9 cellular contexts compared by ENCODE assay signal in genomic region chr10:79112898-79113431, GRCh38. TPM values are rescaled to one million over a fixed set of nuclear protein-coding genes. Genes with fewer than 3 reads are reported as not detected.
DNase-seq lines count a peak whose midpoint lies in the region; ATAC-seq and TF ChIP-seq lines count a peak whose summit lies in the region.
"Had no signal": no experiment of that assay in that cellular context is flagged by ENCODE, and none has a peak within 500 bp of the region (broad histone marks: within the 10 kb centered on the region; RNA-seq: fewer than 3 reads in every experiment).

No MANE protein-coding gene starts in this region.

- intact Hi-C loops in heart left ventricle (cut with DNase I): loop anchor here in 3 of 10 donors (2.0 to 5.0 kb wide), 2 partner anchors 34 to 41 kb away; no protein-coding TSS in a partner anchor
- intact Hi-C loops in psoas muscle (cut with DNase I): no loop called here

- no peaks in the 10 kb centered on the region for H3K9me3 ChIP-seq in heart left ventricle
- no peaks in the 10 kb centered on the region for H3K9me3 ChIP-seq in psoas muscle
- H3K9me3 ChIP-seq: neutrophil had no signal

- 30 to 38% (median 34%) methylated on average over 10 to 11 of the region's 11 CpGs for WGBS in heart left ventricle, 4 donors
- WGBS in psoas muscle, 3 donors: 11 to 21% (median 12%) methylated on average over 11 of the region's 11 CpGs

- DNase-seq in EH (ENCODE audit: low read depth) (peak; percentile 88), T1000 (lab: John Stamatoyannopoulos, UW) (peak; percentile 38), heart left ventricle (peak in 3 of 5 donors; percentile 56 to 89 (median 71)), psoas muscle (peak; percentile 86 to 94), activated T-cell treated with anti-CD3 and anti-CD28 coated beads for 4 hours (no peak)
- DNase-seq in activated naive CD4-positive, alpha-beta T cell (lab: John Stamatoyannopoulos, UW): no peak

- TF ChIP-seq CTCF in heart left ventricle (IDR thresholded peaks at IDR 0.05) (no peak), psoas muscle (IDR thresholded peaks at IDR 0.05) (no peak)

- H3K36me3 ChIP-seq in heart left ventricle: peaks cover 0 to 20% (median 12%) of the 10 kb centered on the region in 9 donors
- peaks cover 0 to 10% of the 10 kb centered on the region in 2 donors for H3K36me3 ChIP-seq in psoas muscle (ENCODE audit: insufficient read depth in 1 of 2, low read depth in 1 of 2)

- no peak for TF ChIP-seq POLR2A in heart left ventricle (IDR thresholded peaks at IDR 0.05)

- ATAC-seq in heart left ventricle: peak; percentile 39 to 81 (median 68)
- ATAC-seq in psoas muscle: peak; percentile 92 to 95 (median 94)
- no peak for ATAC-seq in HG02610 (IDR thresholded peaks at IDR 0.05; ENCODE audit: unreplicated experiment)
- no peak for ATAC-seq in HG03108 (IDR thresholded peaks at IDR 0.05; ENCODE audit: unreplicated experiment)

- H3K27ac ChIP-seq in heart left ventricle (peak overlapping the region; percentile 22 to 96 (median 86)), psoas muscle (peak overlapping the region; percentile 82)
- H3K27ac ChIP-seq: neutrophil had no signal

- H3K4me3 ChIP-seq in heart left ventricle: no peak overlapping the region
- peak overlapping the region; percentile 11 for H3K4me3 ChIP-seq in psoas muscle

- no peaks in the 10 kb centered on the region for H3K27me3 ChIP-seq in heart left ventricle
- no peaks in the 10 kb centered on the region for H3K27me3 ChIP-seq in psoas muscle (ENCODE audit: insufficient read depth in 3 of 3, low read length in 2 of 3)
- H3K27me3 ChIP-seq: neutrophil had no signal

- H3K4me1 ChIP-seq in heart left ventricle (peaks cover 22 to 99% (median 86%) of the 10 kb centered on the region in 12 donors), psoas muscle (peaks cover 73% of the 10 kb centered on the region)

RNA-seq across cellular contexts. Expression of gene ZMIZ1, which starts 44.2 kb away (rescaled TPM):
- 10 to 100 TPM; 39.8 to 75.4 (median 50.5) TPM for total RNA-seq in heart left ventricle
- 10 to 100 TPM; 19.7 to 45.7 TPM for polyA plus RNA-seq in heart left ventricle
- 10 to 100 TPM; 30.0 to 37.6 (median 35.4) TPM for total RNA-seq in psoas muscle
- 10 to 100 TPM; 10.4 to 24.3 (median 22.0) TPM for polyA plus RNA-seq in psoas muscle

Comparison
In these comparisons a context has a peak if more than half of its experiments do, and no peak if none do; other contexts are left out.
1. DNase-seq: peak in EH (single experiment), T1000 (single experiment), heart left ventricle (3 of 5) and psoas muscle (2 of 2); none in activated naive CD4-positive, alpha-beta T cell (0 of 4) and activated T-cell treated with anti-CD3 and anti-CD28 coated beads for 4 hours (single experiment).
2. ATAC-seq: peak in heart left ventricle (4 of 4) and psoas muscle (4 of 4); none in HG02610 (single experiment) and HG03108 (single experiment).